9 cellular contexts compared by ENCODE assay signal in genomic region chr18:59059140-59059539, GRCh38.
"Had no signal": no experiment of that assay in that cellular context is flagged by ENCODE, and none has a peak within 500 bp of the region (broad histone marks: within the 10 kb centered on the region; RNA-seq: fewer than 3 reads in every experiment).

No MANE protein-coding gene starts in this region.

- DNase-seq: GOT3, H7, HFFc6, IMR-90, KG1 had no signal

- H3K9me3 ChIP-seq: HAP-1 had no signal

- H3K4me3 ChIP-seq: HAP-1, K562 had no signal

- H3K4me1 ChIP-seq: HAP-1 had no signal

- FAIRE-seq: HTR-8/SVneo, K562 had no signal

- ATAC-seq: HCT116, K562 had no signal

- H3K36me3 ChIP-seq: HAP-1 had no signal
